8 cellular contexts compared by ENCODE assay signal in genomic region chr20:51800769-51801219, GRCh38. TPM values are rescaled to one million over a fixed set of nuclear protein-coding genes. Genes with fewer than 3 reads are reported as not detected.
DNase-seq lines count a peak whose midpoint lies in the region; TF ChIP-seq lines count a peak whose summit lies in the region.

No MANE protein-coding gene starts in this region.

- H3K27ac ChIP-seq in HUES6 (ENCODE audit: low read depth, low read length) = peak overlapping the region; percentile 99

- peak overlapping the region; percentile 57 for H3K4me3 ChIP-seq in AG04449 (ENCODE audit: low read depth, low read length)
- peak overlapping the region; percentile 74 for H3K4me3 ChIP-seq in HUES6 (ENCODE audit: low read depth, low read length)

- CTCF ChIA-PET in AG04449 (lab: Yijun Ruan, JAX) = interaction anchor here (0.6 to 4.1 kb wide), 36 partner anchors 9 to 339 kb away, joined by 3 to 52 read pairs (median 4); partner anchors contain the start of gene ATP9A

- H3K36me3 ChIP-seq in HUES6 (ENCODE audit: control insufficient read depth, insufficient read depth, low read length) = peaks cover 13% of the 10 kb centered on the region

- H3K27me3 ChIP-seq in HUES6 (ENCODE audit: control insufficient read depth, insufficient read depth, low read length) = no peaks in the 10 kb centered on the region

- intact Hi-C loops in posterior vena cava (cut with DNase I) = no loop called here

- POLR2A ChIA-PET in AG04449 (lab: Yijun Ruan, JAX) = no interaction called here

- peaks cover 33% of the 10 kb centered on the region for H3K4me1 ChIP-seq in HUES6 (ENCODE audit: control insufficient read depth, insufficient read depth, low read length)

- no peak for DNase-seq in AG04449 (ENCODE audit: low read depth, low spot score)
- peak; percentile 23 for DNase-seq in cerebellum (ENCODE audit: low spot score)
- DNase-seq in mucosa of gallbladder (ENCODE audit: low spot score) = peak; percentile 12
- no peak for DNase-seq in GM10266 (ENCODE audit: extremely low spot score)
- no peak for DNase-seq in effector CD8-positive, alpha-beta T cell (lab: John Stamatoyannopoulos, UW)
- DNase-seq in kidney glomerular epithelial cell (lab: John Stamatoyannopoulos, UW) = no peak
- no peak for DNase-seq in posterior vena cava (ENCODE audit: low spot score)

- H3K9me3 ChIP-seq in HUES6 (ENCODE audit: control insufficient read depth, insufficient read depth, low read depth, low read length) = no peaks in the 10 kb centered on the region

- TF ChIP-seq CTCF in AG04449 (IDR thresholded peaks at IDR 0.05; ENCODE audit: insufficient read depth, low read length, missing control alignments) (no peak), GM10266 (IDR thresholded peaks at IDR 0.05; ENCODE audit: control insufficient read depth, insufficient read depth, low read depth, missing control alignments) (no peak)

- H3K9ac ChIP-seq in HUES6 (ENCODE audit: low read length) = peak overlapping the region; percentile 99

RNA-seq across cellular contexts. Expression of gene SALL4, which starts 1.5 kb away (rescaled TPM):
- total RNA-seq in cerebellum (2.3 TPM), mucosa of gallbladder (0.20 TPM), posterior vena cava (under 1 TPM in 1 of 2 donors, not detected in 1; 0.19 TPM)

RNA-seq across cellular contexts. Expression of gene ATP9A, which starts 32.6 kb away (rescaled TPM):
- 194 TPM for total RNA-seq in cerebellum
- total RNA-seq in mucosa of gallbladder = 49.5 TPM
- total RNA-seq in posterior vena cava = 10 to 100 TPM; 36.6 to 61.2 TPM

Comparison
In these comparisons a context has a peak if more than half of its experiments do, and no peak if none do; other contexts are left out.
1. DNase-seq: peak in cerebellum (single experiment) and mucosa of gallbladder (single experiment); none in AG04449 (single experiment), GM10266 (single experiment), effector CD8-positive, alpha-beta T cell (single experiment), kidney glomerular epithelial cell (single experiment) and posterior vena cava (single experiment).